Comparison of ENCODE assay signal across 1 cellular context in genomic region chr14:20686386-20687143, GRCh38.
TF ChIP-seq lines count a peak whose summit lies in the region.

No MANE protein-coding gene starts in this region.

TF ChIP-seq in HepG2, 621 proteins besides CTCF, POLR2A, EP300 and RAD21 (continued from another document and continues in another):
- 0 out of 2 replicates have a peak, but pooled peaks have one; percentile 38 for TF ChIP-seq PRDM15 (CRISPR knock-in tag; IDR thresholded peaks at IDR 0.05)
- TF ChIP-seq ZNF556 (CRISPR knock-in tag; IDR thresholded peaks at IDR 0.05; ENCODE audit: borderline replicate concordance) = no peak
- TF ChIP-seq TCF12 (IDR thresholded peaks at IDR 0.05) = no peak
- TF ChIP-seq TCF12 (CRISPR knock-in tag; IDR thresholded peaks at IDR 0.05) = peak; percentile 93
- TF ChIP-seq RARA (CRISPR knock-in tag; IDR thresholded peaks at IDR 0.05) = peak; percentile 85
- TF ChIP-seq ZNF263 (CRISPR knock-in tag; IDR thresholded peaks at IDR 0.05) = 0 out of 2 replicates have a peak, but pooled peaks have one; percentile 36
- TF ChIP-seq MBNL3 (CRISPR knock-in tag; conservative IDR thresholded peaks at IDR 0.05) = no peak
- TF ChIP-seq RELA (CRISPR knock-in tag; IDR thresholded peaks at IDR 0.05) = no peak
- TF ChIP-seq ZSCAN22 (CRISPR knock-in tag; IDR thresholded peaks at IDR 0.05) = no peak
- peak; percentile 64 for TF ChIP-seq MYC (CRISPR knock-in tag; IDR thresholded peaks at IDR 0.05; ENCODE audit: borderline replicate concordance)
- TF ChIP-seq ZNF576 (CRISPR knock-in tag; IDR thresholded peaks at IDR 0.05) = no peak
- peak; percentile 58; the same call in 1 of the 2 replicates for TF ChIP-seq NKX3-1 (CRISPR knock-in tag; IDR thresholded peaks at IDR 0.05)
- TF ChIP-seq KDM5B (CRISPR knock-in tag; IDR thresholded peaks at IDR 0.05; ENCODE audit: borderline replicate concordance) = no peak
- TF ChIP-seq ZNF512B (CRISPR knock-in tag; IDR thresholded peaks at IDR 0.05; ENCODE audit: borderline replicate concordance) = no peak
- no peak for TF ChIP-seq HES4 (CRISPR knock-in tag; IDR thresholded peaks at IDR 0.05; ENCODE audit: borderline replicate concordance)
- no peak for TF ChIP-seq GZF1 (CRISPR knock-in tag; IDR thresholded peaks at IDR 0.05)
- no peak for TF ChIP-seq THYN1 (CRISPR knock-in tag; IDR thresholded peaks at IDR 0.05; ENCODE audit: borderline replicate concordance, low read depth)
- TF ChIP-seq SP5 (CRISPR knock-in tag; IDR thresholded peaks at IDR 0.05; ENCODE audit: borderline replicate concordance, low read depth) = peak; percentile 61
- peak; percentile 62; the same call in 1 of the 2 replicates for TF ChIP-seq TBX3 (IDR thresholded peaks at IDR 0.05; ENCODE audit: borderline replicate concordance)
- TF ChIP-seq ATF4 (CRISPR knock-in tag; IDR thresholded peaks at IDR 0.05) = peak in 1 of 2 experiments; percentile 90; a peak in 2 of 4 replicates
- no peak; the same call in 1 of the 2 replicates for TF ChIP-seq ZNF629 (CRISPR knock-in tag; conservative IDR thresholded peaks at IDR 0.05)
- TF ChIP-seq ZNF18 (CRISPR knock-in tag; IDR thresholded peaks at IDR 0.05; ENCODE audit: insufficient replicate concordance) = peak; percentile 40
- TF ChIP-seq TRIM22 (IDR thresholded peaks at IDR 0.05) = no peak
- TF ChIP-seq ZNF496 (CRISPR knock-in tag; IDR thresholded peaks at IDR 0.05; ENCODE audit: insufficient replicate concordance) = no peak
- peak; percentile 71 for TF ChIP-seq RBFOX2 (IDR thresholded peaks at IDR 0.05; ENCODE audit: low read depth, low read length)
- no peak for TF ChIP-seq ZNF747 (CRISPR knock-in tag; IDR thresholded peaks at IDR 0.05; ENCODE audit: borderline replicate concordance)
- no peak for TF ChIP-seq NFRKB (IDR thresholded peaks at IDR 0.05)
- TF ChIP-seq AFF4 (CRISPR knock-in tag; IDR thresholded peaks at IDR 0.05) = no peak
- TF ChIP-seq ZNF234 (CRISPR knock-in tag; conservative IDR thresholded peaks at IDR 0.05) = no peak
- TF ChIP-seq ELF1 (CRISPR knock-in tag; IDR thresholded peaks at IDR 0.05) = peak; percentile 82
- no peak for TF ChIP-seq EEA1 (CRISPR knock-in tag; IDR thresholded peaks at IDR 0.05; ENCODE audit: borderline replicate concordance)
- no peak for TF ChIP-seq ATAD3A (CRISPR knock-in tag; IDR thresholded peaks at IDR 0.05)
- TF ChIP-seq ZNF44 (CRISPR knock-in tag; IDR thresholded peaks at IDR 0.05) = no peak
- no peak for TF ChIP-seq ZSCAN21 (CRISPR knock-in tag; IDR thresholded peaks at IDR 0.05; ENCODE audit: borderline replicate concordance)
- TF ChIP-seq ZNF816 (CRISPR knock-in tag; IDR thresholded peaks at IDR 0.05; ENCODE audit: borderline replicate concordance) = no peak; the same call in 1 of the 2 replicates
- TF ChIP-seq ZNF180 (CRISPR knock-in tag; IDR thresholded peaks at IDR 0.05; ENCODE audit: borderline replicate concordance, low read depth) = no peak
- TF ChIP-seq ZNF652 (CRISPR knock-in tag; IDR thresholded peaks at IDR 0.05; ENCODE audit: borderline replicate concordance, low read depth) = peak; percentile 17; the same call in 1 of the 2 replicates
- no peak for TF ChIP-seq NCOA5 (CRISPR knock-in tag; IDR thresholded peaks at IDR 0.05)
- no peak for TF ChIP-seq PAWR (CRISPR knock-in tag; IDR thresholded peaks at IDR 0.05; ENCODE audit: borderline replicate concordance)
- no peak for TF ChIP-seq ZNF782 (CRISPR knock-in tag; IDR thresholded peaks at IDR 0.05; ENCODE audit: borderline replicate concordance)
- TF ChIP-seq ZNF431 (CRISPR knock-in tag; IDR thresholded peaks at IDR 0.05; ENCODE audit: borderline replicate concordance, low read depth) = no peak
- 0 out of 2 replicates have a peak, but pooled peaks have one; percentile 55 for TF ChIP-seq SATB2 (CRISPR knock-in tag; IDR thresholded peaks at IDR 0.05)
- TF ChIP-seq ZNF235 (CRISPR knock-in tag; IDR thresholded peaks at IDR 0.05; ENCODE audit: borderline replicate concordance) = no peak
- TF ChIP-seq REL (CRISPR knock-in tag; conservative IDR thresholded peaks at IDR 0.05) = no peak
- no peak for TF ChIP-seq MAFG (CRISPR knock-in tag; IDR thresholded peaks at IDR 0.05)
- TF ChIP-seq SNAPC5 (CRISPR knock-in tag; IDR thresholded peaks at IDR 0.05; ENCODE audit: borderline replicate concordance) = no peak
- peak; percentile 78 for TF ChIP-seq MAFF (IDR thresholded peaks at IDR 0.05; ENCODE audit: low read depth, low read length)
- TF ChIP-seq ZBTB34 (CRISPR knock-in tag; IDR thresholded peaks at IDR 0.05) = peak; percentile 29; the same call in 1 of the 2 replicates
- no peak for TF ChIP-seq TCF7L2 (IDR thresholded peaks at IDR 0.05; ENCODE audit: low read depth, low read length)
- peak; percentile 93 for TF ChIP-seq BCL6 (CRISPR knock-in tag; IDR thresholded peaks at IDR 0.05)
- peak; percentile 79; the same call in 1 of the 2 replicates for TF ChIP-seq ZNF264 (CRISPR knock-in tag; IDR thresholded peaks at IDR 0.05)
- peak; percentile 97 for TF ChIP-seq SOX13 (IDR thresholded peaks at IDR 0.05)
- peak in 1 of 2 experiments; percentile 99; a peak in 2 of 4 replicates for TF ChIP-seq SOX13 (CRISPR knock-in tag; conservative IDR thresholded peaks at IDR 0.05 in 1 of 2, IDR thresholded peaks at IDR 0.05 in 1 of 2)
- no peak for TF ChIP-seq MEIS1 (CRISPR knock-in tag; IDR thresholded peaks at IDR 0.05; ENCODE audit: borderline replicate concordance)
